ENCODE assay signal across 1 cellular context in genomic region chr12:105279460-105280056, GRCh38.
TF ChIP-seq lines count a peak whose summit lies in the region.

No MANE protein-coding gene starts in this region.

TF ChIP-seq in WTC11, 78 proteins besides CTCF, POLR2A, EP300 and RAD21 (continued from another document):
- TF ChIP-seq, protein P1, sequence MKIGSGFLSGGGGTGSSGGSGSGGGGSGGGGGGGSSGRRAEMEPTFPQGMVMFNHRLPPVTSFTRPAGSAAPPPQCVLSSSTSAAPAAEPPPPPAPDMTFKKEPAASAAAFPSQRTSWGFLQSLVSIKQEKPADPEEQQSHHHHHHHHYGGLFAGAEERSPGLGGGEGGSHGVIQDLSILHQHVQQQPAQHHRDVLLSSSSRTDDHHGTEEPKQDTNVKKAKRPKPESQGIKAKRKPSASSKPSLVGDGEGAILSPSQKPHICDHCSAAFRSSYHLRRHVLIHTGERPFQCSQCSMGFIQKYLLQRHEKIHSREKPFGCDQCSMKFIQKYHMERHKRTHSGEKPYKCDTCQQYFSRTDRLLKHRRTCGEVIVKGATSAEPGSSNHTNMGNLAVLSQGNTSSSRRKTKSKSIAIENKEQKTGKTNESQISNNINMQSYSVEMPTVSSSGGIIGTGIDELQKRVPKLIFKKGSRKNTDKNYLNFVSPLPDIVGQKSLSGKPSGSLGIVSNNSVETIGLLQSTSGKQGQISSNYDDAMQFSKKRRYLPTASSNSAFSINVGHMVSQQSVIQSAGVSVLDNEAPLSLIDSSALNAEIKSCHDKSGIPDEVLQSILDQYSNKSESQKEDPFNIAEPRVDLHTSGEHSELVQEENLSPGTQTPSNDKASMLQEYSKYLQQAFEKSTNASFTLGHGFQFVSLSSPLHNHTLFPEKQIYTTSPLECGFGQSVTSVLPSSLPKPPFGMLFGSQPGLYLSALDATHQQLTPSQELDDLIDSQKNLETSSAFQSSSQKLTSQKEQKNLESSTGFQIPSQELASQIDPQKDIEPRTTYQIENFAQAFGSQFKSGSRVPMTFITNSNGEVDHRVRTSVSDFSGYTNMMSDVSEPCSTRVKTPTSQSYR (CRISPR knock-in tag; IDR thresholded peaks at IDR 0.05): no peak
- TF ChIP-seq TEAD1 (CRISPR knock-in tag; IDR thresholded peaks at IDR 0.05) (no peak), ESRRA (CRISPR knock-in tag; IDR thresholded peaks at IDR 0.05; ENCODE audit: borderline replicate concordance) (no peak), ATF2 (CRISPR knock-in tag; IDR thresholded peaks at IDR 0.05; ENCODE audit: borderline replicate concordance, low read depth) (no peak), EMX1 (CRISPR knock-in tag; IDR thresholded peaks at IDR 0.05) (no peak), TP53 (CRISPR knock-in tag; IDR thresholded peaks at IDR 0.05) (no peak), NFATC4 (CRISPR knock-in tag; IDR thresholded peaks at IDR 0.05) (no peak)
- TF ChIP-seq, protein P2, sequence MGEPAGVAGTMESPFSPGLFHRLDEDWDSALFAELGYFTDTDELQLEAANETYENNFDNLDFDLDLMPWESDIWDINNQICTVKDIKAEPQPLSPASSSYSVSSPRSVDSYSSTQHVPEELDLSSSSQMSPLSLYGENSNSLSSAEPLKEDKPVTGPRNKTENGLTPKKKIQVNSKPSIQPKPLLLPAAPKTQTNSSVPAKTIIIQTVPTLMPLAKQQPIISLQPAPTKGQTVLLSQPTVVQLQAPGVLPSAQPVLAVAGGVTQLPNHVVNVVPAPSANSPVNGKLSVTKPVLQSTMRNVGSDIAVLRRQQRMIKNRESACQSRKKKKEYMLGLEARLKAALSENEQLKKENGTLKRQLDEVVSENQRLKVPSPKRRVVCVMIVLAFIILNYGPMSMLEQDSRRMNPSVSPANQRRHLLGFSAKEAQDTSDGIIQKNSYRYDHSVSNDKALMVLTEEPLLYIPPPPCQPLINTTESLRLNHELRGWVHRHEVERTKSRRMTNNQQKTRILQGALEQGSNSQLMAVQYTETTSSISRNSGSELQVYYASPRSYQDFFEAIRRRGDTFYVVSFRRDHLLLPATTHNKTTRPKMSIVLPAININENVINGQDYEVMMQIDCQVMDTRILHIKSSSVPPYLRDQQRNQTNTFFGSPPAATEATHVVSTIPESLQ (CRISPR knock-in tag; IDR thresholded peaks at IDR 0.05): no peak
TF ChIP-seq in WTC11: peak in this region for 0.
